In genomic region chr19:34999498-35000337, GRCh38 we compare ENCODE assay signal across 7 cellular contexts. TPM values are rescaled to one million over a fixed set of nuclear protein-coding genes. Genes with fewer than 3 reads are reported as not detected.
A peak's percentile ranks its signal among the peaks of the same experiment; 100 is the strongest.
DNase-seq lines count a peak whose midpoint lies in the region; ATAC-seq, FAIRE-seq and TF ChIP-seq lines count a peak whose summit lies in the region.

GRAMD1A (plus strand) TSS chr19:35000323; CDS start chr19:35000479, 156 bp downstream.

- intact Hi-C loops in activated CD4-positive, alpha-beta T cell treated with anti-CD3 and anti-CD28 coated beads, Interleukin-2, amount 10 ng/mL, durations not matched to agents 24 days and 14 days (cut with micrococcal nuclease), result no loop called here
- intact Hi-C loops in HepG2 (cut with micrococcal nuclease; ENCODE audit: unreplicated experiment), result loop anchor here (5.0 kb wide), 1 partner anchor 43 kb away; the partner anchor contains the start of gene HPN

- H3K4me1 Mint-ChIP-seq in activated CD4-positive, alpha-beta T cell treated with anti-CD3 and anti-CD28 coated beads, Interleukin-2, amount 10 ng/mL, durations not matched to agents 24 days and 14 days, result peaks cover 52% of the 10 kb centered on the region

- H3K9me3 Mint-ChIP-seq in activated CD4-positive, alpha-beta T cell treated with anti-CD3 and anti-CD28 coated beads, Interleukin-2, amount 10 ng/mL, durations not matched to agents 24 days and 14 days, result no peaks in the 10 kb centered on the region

- CTCF ChIA-PET in HepG2 (lab: Yijun Ruan, JAX; ENCODE audit: low intra/inter-chr PET ratio, low total read pairs), result no interaction called here

- peak; percentile 63 for DNase-seq in NCI-H510A (lab: John Stamatoyannopoulos, UW)
- DNase-seq in activated CD4-positive, alpha-beta T cell treated with anti-CD3 and anti-CD28 coated beads, Interleukin-2, amount 10 ng/mL, durations not matched to agents 24 days and 14 days, result peak; percentile 94
- peak; percentile 72 for DNase-seq in dedifferentiated amniotic fluid mesenchymal stem cell (ENCODE audit: extremely low spot score)
- DNase-seq in HepG2 (ENCODE audit: low spot score), result peak; percentile 81
- DNase-seq in stimulated activated CD4-positive, alpha-beta T cell treated with anti-CD3 and anti-CD28 coated beads, Interleukin-2, amount 100 ng/mL, for 48 hours, result peak; percentile 71

- no peak for TF ChIP-seq RAD21 in HepG2 (CRISPR knock-in tag; IDR thresholded peaks at IDR 0.05)

- TSS peak; percentile 97 for BruUV-seq in HepG2 (replicated peaks; lab: Mats Ljungman, UMichigan)

- FAIRE-seq in HepG2 (lab: Jason Lieb, UNC), result no peak

- no peak within 1 kb of the TSS for H2AFZ ChIP-seq in HepG2 (ENCODE audit: low read length)

- H4K20me1 ChIP-seq in HepG2 (ENCODE audit: insufficient read depth, low read length), result peaks cover 29% of the 10 kb centered on the region

- H3K27ac Mint-ChIP-seq in activated CD4-positive, alpha-beta T cell treated with anti-CD3 and anti-CD28 coated beads, Interleukin-2, amount 10 ng/mL, durations not matched to agents 24 days and 14 days, result peak within 1 kb of the TSS; percentile 95

- in situ Hi-C loops in HepG2 (cut with HindIII; ENCODE audit: extremely low pct_ligation_motif_present, low pct_unique_long_range_greater_than_20kb), result no loop called here

- H3K9me3 ChIP-seq in HepG2 (ENCODE audit: low read length), result no peaks in the 10 kb centered on the region

- peaks cover 26% of the 10 kb centered on the region for H3K36me3 Mint-ChIP-seq in activated CD4-positive, alpha-beta T cell treated with anti-CD3 and anti-CD28 coated beads, Interleukin-2, amount 10 ng/mL, durations not matched to agents 24 days and 14 days (ENCODE audit: low read depth)

- H3K9ac ChIP-seq in HepG2 (ENCODE audit: insufficient read depth, low read depth, low read length), result peak within 1 kb of the TSS; percentile 88

- no peak for TF ChIP-seq CTCF in HepG2 (CRISPR knock-in tag; IDR thresholded peaks at IDR 0.05)

- peaks cover 81% of the 10 kb centered on the region for H3K4me1 ChIP-seq in HepG2 (ENCODE audit: insufficient read depth, low read length)

- peak within 1 kb of the TSS; percentile 83 for H3K27ac ChIP-seq in HepG2 (ENCODE audit: extremely low read length, insufficient read depth, low read length)

- peak; percentile 59 for ATAC-seq in GM18502 (IDR thresholded peaks at IDR 0.05; ENCODE audit: poor library complexity, unreplicated experiment)
- peak; percentile 48 for ATAC-seq in HG03095 (IDR thresholded peaks at IDR 0.05; ENCODE audit: unreplicated experiment)
- ATAC-seq in HepG2, result peak; percentile 10; the same call in 2 of the 3 replicates

- TF ChIP-seq EP300 in HepG2 (IDR thresholded peaks at IDR 0.05; ENCODE audit: low read depth in 2 of 2, low read length in 2 of 2) (0 out of 4 replicates have a peak, but pooled peaks of 1 of the 2 experiments have one; percentile 16), HepG2 (CRISPR knock-in tag; IDR thresholded peaks at IDR 0.05; ENCODE audit: borderline replicate concordance) (no peak)

- POLR2A ChIA-PET in HepG2 (lab: Yijun Ruan, JAX), result interaction anchor here (2.6 kb wide), 1 partner anchor 43 kb away, joined by 9 read pairs; no protein-coding TSS in a partner anchor

- H3K4me3 ChIP-seq in HepG2 (replicated peaks in 1 of 3; ENCODE audit: insufficient read depth in 1 of 3, low read depth in 2 of 3, low read length in 3 of 3), result peak within 1 kb of the TSS; percentile 81 to 86 (median 81)

- H3K4me3 Mint-ChIP-seq in activated CD4-positive, alpha-beta T cell treated with anti-CD3 and anti-CD28 coated beads, Interleukin-2, amount 10 ng/mL, durations not matched to agents 24 days and 14 days, result peak within 1 kb of the TSS; percentile 97

- WGBS in HepG2 (ENCODE audit: low lambda C conversion rate), result 2% methylated on average over 29 of the region's 45 CpGs

- H3K79me2 ChIP-seq in HepG2 (ENCODE audit: insufficient read depth, low read length), result peaks cover 42% of the 10 kb centered on the region

- peak in 1 of 2 experiments; percentile 64; a peak in 3 of 4 replicates for TF ChIP-seq POLR2A in HepG2 (IDR thresholded peaks at IDR 0.05; ENCODE audit: insufficient read depth in 1 of 2, low read depth in 2 of 2, low read length in 2 of 2)

- H3K4me2 ChIP-seq in HepG2 (ENCODE audit: low read depth, low read length), result peak within 1 kb of the TSS; percentile 91

- H3K36me3 ChIP-seq in HepG2 (replicated peaks in 1 of 2; ENCODE audit: control insufficient read depth in 1 of 2, insufficient read depth in 2 of 2, low read length in 2 of 2), result peaks cover 0 to 4% of the 10 kb centered on the region in 2 experiments; a peak in 4 of 5 replicates

- no peaks in the 10 kb centered on the region for H3K27me3 Mint-ChIP-seq in activated CD4-positive, alpha-beta T cell treated with anti-CD3 and anti-CD28 coated beads, Interleukin-2, amount 10 ng/mL, durations not matched to agents 24 days and 14 days

- no peaks in the 10 kb centered on the region; a peak in 1 of 5 replicates for H3K27me3 ChIP-seq in HepG2 (ENCODE audit: control insufficient read depth in 1 of 2, insufficient read depth in 2 of 2, low read length in 2 of 2)

TF ChIP-seq in HepG2, 621 proteins besides CTCF, POLR2A, EP300 and RAD21 (continues in another document):
- TF ChIP-seq, protein P1, sequence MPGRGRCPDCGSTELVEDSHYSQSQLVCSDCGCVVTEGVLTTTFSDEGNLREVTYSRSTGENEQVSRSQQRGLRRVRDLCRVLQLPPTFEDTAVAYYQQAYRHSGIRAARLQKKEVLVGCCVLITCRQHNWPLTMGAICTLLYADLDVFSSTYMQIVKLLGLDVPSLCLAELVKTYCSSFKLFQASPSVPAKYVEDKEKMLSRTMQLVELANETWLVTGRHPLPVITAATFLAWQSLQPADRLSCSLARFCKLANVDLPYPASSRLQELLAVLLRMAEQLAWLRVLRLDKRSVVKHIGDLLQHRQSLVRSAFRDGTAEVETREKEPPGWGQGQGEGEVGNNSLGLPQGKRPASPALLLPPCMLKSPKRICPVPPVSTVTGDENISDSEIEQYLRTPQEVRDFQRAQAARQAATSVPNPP (CRISPR knock-in tag; IDR thresholded peaks at IDR 0.05), result no peak
- TF ChIP-seq ZNF724P (CRISPR knock-in tag; IDR thresholded peaks at IDR 0.05; ENCODE audit: borderline replicate concordance) (0 out of 2 replicates have a peak, but pooled peaks have one; percentile 27), ZNF782 (CRISPR knock-in tag; IDR thresholded peaks at IDR 0.05; ENCODE audit: borderline replicate concordance) (no peak), ZNF839 (CRISPR knock-in tag; IDR thresholded peaks at IDR 0.05; ENCODE audit: borderline replicate concordance) (no peak), PAX8 (CRISPR knock-in tag; IDR thresholded peaks at IDR 0.05; ENCODE audit: borderline replicate concordance) (no peak), POLR2AphosphoS5 (IDR thresholded peaks at IDR 0.05; ENCODE audit: low read depth, low read length) (peak; percentile 61; the same call in 1 of the 2 replicates), NAIF1 (CRISPR knock-in tag; IDR thresholded peaks at IDR 0.05; ENCODE audit: borderline replicate concordance) (peak; percentile 17; the same call in 1 of the 2 replicates), THAP8 (CRISPR knock-in tag; IDR thresholded peaks at IDR 0.05; ENCODE audit: borderline replicate concordance) (no peak), XRCC5 (optimal IDR thresholded peaks at IDR 0.05; ENCODE audit: low read length) (no peak), ZNF460 (CRISPR knock-in tag; IDR thresholded peaks at IDR 0.05; ENCODE audit: borderline replicate concordance) (no peak)

RNA-seq across cellular contexts. Expression of gene GRAMD1A, which starts in this region (rescaled TPM):
- total RNA-seq in activated CD4-positive, alpha-beta T cell treated with anti-CD3 and anti-CD28 coated beads, Interleukin-2, amount 10 ng/mL, durations not matched to agents 24 days and 14 days, result 160 and 176 TPM in 2 replicates
- 8.0 and 14.7 TPM in 2 replicates for total RNA-seq in HepG2 (2016; rRNA removed; fragmentation: Illumina TruSeq; extraction: Trizol)
- total RNA-seq in HepG2 (2016; cell fraction: cytosol; rRNA removed; fragmentation: Illumina TruSeq; extraction: Trizol; ENCODE audit: low read depth), result 23.3 and 25.4 TPM in 2 replicates
- total RNA-seq in HepG2 (2016; cell fraction: insoluble cytoplasmic fraction; rRNA removed; fragmentation: Illumina TruSeq; extraction: Trizol), result 7.2 and 15.9 TPM in 2 replicates
- 26.9 and 28.0 TPM in 2 replicates for total RNA-seq in HepG2 (2016; cell fraction: membrane; rRNA removed; fragmentation: Illumina TruSeq; extraction: Trizol)
- total RNA-seq in HepG2 (2016; cell fraction: nucleus; rRNA removed; fragmentation: Illumina TruSeq; extraction: Trizol), result 17.9 and 19.7 TPM in 2 replicates
- 171 and 181 TPM in 2 replicates for polyA plus RNA-seq in HepG2 (2011; rRNA removed)
- polyA plus RNA-seq in HepG2 (2011; cell fraction: cytosol; rRNA removed), result 68.5 and 120 TPM in 2 replicates
- polyA plus RNA-seq in HepG2 (2011; cell fraction: nucleus; rRNA removed), result 669 and 1,022 TPM in 2 replicates
- polyA plus RNA-seq in HepG2 (2012), result 68.6 and 85.6 TPM in 2 replicates
- 47.6 and 52.1 TPM in 2 replicates for polyA plus RNA-seq in HepG2 (2016; cell fraction: cytosol; fragmentation: Illumina TruSeq; extraction: Trizol; ENCODE audit: low read depth)
- 11.6 and 19.2 TPM in 2 replicates for polyA plus RNA-seq in HepG2 (2016; cell fraction: insoluble cytoplasmic fraction; fragmentation: Illumina TruSeq; extraction: Trizol; ENCODE audit: low read depth)
- 43.5 and 50.9 TPM in 2 replicates for polyA plus RNA-seq in HepG2 (2016; cell fraction: membrane; fragmentation: Illumina TruSeq; extraction: Trizol; ENCODE audit: low read depth)
- polyA plus RNA-seq in HepG2 (2016; cell fraction: nucleus; fragmentation: Illumina TruSeq; extraction: Trizol; ENCODE audit: insufficient read depth, low read depth), result 55.7 and 69.0 TPM in 2 replicates
- polyA minus RNA-seq in HepG2 (2011; rRNA and poly(A)+ RNA removed; ENCODE audit: low replicate concordance), result 32.3 and 120 TPM in 2 replicates
- 59.4 and 66.8 TPM in 2 replicates for polyA minus RNA-seq in HepG2 (2011; cell fraction: cytosol; rRNA and poly(A)+ RNA removed)
- 94.2 and 105 TPM in 2 replicates for polyA minus RNA-seq in HepG2 (2011; cell fraction: nucleus; rRNA and poly(A)+ RNA removed)

Comparison
In these comparisons a context has a peak if more than half of its experiments do, and no peak if none do; other contexts are left out.
1. Peak in every context shown above with its lines: DNase-seq, ATAC-seq, H3K4me3 ChIP-seq and H3K27ac ChIP-seq.